ENCODE assay signal across 8 cellular contexts in genomic region chr3:179323197-179323901, GRCh38. TPM values are rescaled to one million over a fixed set of nuclear protein-coding genes. Genes with fewer than 3 reads are reported as not detected.
A peak's percentile ranks its signal among the peaks of the same experiment; 100 is the strongest.
DNase-seq lines count a peak whose midpoint lies in the region; ATAC-seq and TF ChIP-seq lines count a peak whose summit lies in the region.

No MANE protein-coding gene starts in this region.

- H3K4me3 Mint-ChIP-seq in activated CD4-positive, alpha-beta T cell treated with anti-CD3 and anti-CD28 coated beads, Interleukin-2, amount 10 ng/mL, durations not matched to agents 7 days and 5 days, result peak overlapping the region; percentile 94

- H3K27ac Mint-ChIP-seq in activated CD4-positive, alpha-beta T cell treated with anti-CD3 and anti-CD28 coated beads, Interleukin-2, amount 10 ng/mL, durations not matched to agents 7 days and 5 days, result peak overlapping the region; percentile 97

- ATAC-seq in GM18858 (IDR thresholded peaks at IDR 0.05; ENCODE audit: unreplicated experiment) (peak; percentile 32), HG03066 (IDR thresholded peaks at IDR 0.05; ENCODE audit: low read depth, unreplicated experiment) (peak; percentile 38), left lung (peak; percentile 68)

- H3K27me3 ChIP-seq in left lung, result no peaks in the 10 kb centered on the region

- H3K9me3 Mint-ChIP-seq in activated CD4-positive, alpha-beta T cell treated with anti-CD3 and anti-CD28 coated beads, Interleukin-2, amount 10 ng/mL, durations not matched to agents 7 days and 5 days, result no peaks in the 10 kb centered on the region

- DNase-seq in ACHN (peak; percentile 56), NCI-H2227 treated with DMSO at 0.1 percent for 48 hours (lab: John Stamatoyannopoulos, UW) (peak; percentile 51), coronary artery (ENCODE audit: low spot score) (peak; percentile 83), left lung (peak; percentile 82 to 91)
- peak; percentile 65 for DNase-seq in activated CD4-positive, alpha-beta T cell treated with anti-CD3 and anti-CD28 coated beads, Interleukin-2, amount 10 ng/mL, durations not matched to agents 7 days and 5 days
- DNase-seq in stimulated activated CD4-positive, alpha-beta T cell treated with anti-CD3 and anti-CD28 coated beads, Interleukin-2, amount 100 ng/mL, for 48 hours, result peak; percentile 51 to 54

- H3K4me1 ChIP-seq in left lung, result peaks cover 4 to 42% of the 10 kb centered on the region in 2 donors

- TF ChIP-seq CTCF in coronary artery (IDR thresholded peaks at IDR 0.05) (no peak), left lung (IDR thresholded peaks at IDR 0.05) (no peak)

- peaks cover 19% of the 10 kb centered on the region for H3K36me3 Mint-ChIP-seq in activated CD4-positive, alpha-beta T cell treated with anti-CD3 and anti-CD28 coated beads, Interleukin-2, amount 10 ng/mL, durations not matched to agents 7 days and 5 days (ENCODE audit: low read depth)

- H3K27ac ChIP-seq in coronary artery (peak overlapping the region; percentile 97 to 100), left lung (peak overlapping the region; percentile 87 to 96)

- CTCF ChIA-PET in activated CD4-positive, alpha-beta T cell treated with anti-CD3 and anti-CD28 coated beads, Interleukin-2, amount 10 ng/mL, durations not matched to agents 7 days and 5 days (lab: Charles Lee), result interaction anchor here (0.6 to 1.8 kb wide), 2 partner anchors 13 to 62 kb away, joined by 3 to 5 read pairs; no protein-coding TSS in a partner anchor

- peaks cover 0 to 19% of the 10 kb centered on the region in 2 donors for H3K36me3 ChIP-seq in left lung

- H3K4me1 Mint-ChIP-seq in activated CD4-positive, alpha-beta T cell treated with anti-CD3 and anti-CD28 coated beads, Interleukin-2, amount 10 ng/mL, durations not matched to agents 7 days and 5 days, result peaks cover 39% of the 10 kb centered on the region

- intact Hi-C loops in left lung (cut with DNase I), result no loop called here

- in situ Hi-C loops in ACHN (cut with HindIII; ENCODE audit: low pct_ligation_motif_present, low pct_unique_long_range_greater_than_20kb, low sequenced_read_pairs), result no loop called here

- peak overlapping the region; percentile 99 for H3K4me3 ChIP-seq in coronary artery
- H3K4me3 ChIP-seq in left lung, result peak overlapping the region; percentile 81 to 86

- POLR2A ChIA-PET in activated CD4-positive, alpha-beta T cell treated with anti-CD3 and anti-CD28 coated beads, Interleukin-2, amount 10 ng/mL, durations not matched to agents 7 days and 5 days (lab: Charles Lee), result no interaction called here

- H3K9me3 ChIP-seq in left lung, result no peaks in the 10 kb centered on the region

- peaks cover 6% of the 10 kb centered on the region for H3K27me3 Mint-ChIP-seq in activated CD4-positive, alpha-beta T cell treated with anti-CD3 and anti-CD28 coated beads, Interleukin-2, amount 10 ng/mL, durations not matched to agents 7 days and 5 days

RNA-seq across cellular contexts. Expression of gene ZNF639, which starts 0.5 kb away (rescaled TPM):
- total RNA-seq in activated CD4-positive, alpha-beta T cell treated with anti-CD3 and anti-CD28 coated beads, Interleukin-2, amount 10 ng/mL, durations not matched to agents 7 days and 5 days, result 10 to 100 TPM; 28.0 to 34.7 TPM
- total RNA-seq in left lung, result 10 to 100 TPM; 24.6 to 25.0 TPM

RNA-seq across cellular contexts. Expression of gene MFN1, which starts 24.2 kb away (rescaled TPM):
- total RNA-seq in activated CD4-positive, alpha-beta T cell treated with anti-CD3 and anti-CD28 coated beads, Interleukin-2, amount 10 ng/mL, durations not matched to agents 7 days and 5 days, result 10 to 100 TPM; 36.3 to 36.9 TPM
- 10 to 100 TPM; 38.8 to 47.3 TPM for total RNA-seq in left lung

Comparison
In these comparisons a context has a peak if more than half of its experiments do, and no peak if none do; other contexts are left out.
1. Peak in every context shown above with its lines: DNase-seq, ATAC-seq, H3K4me3 ChIP-seq and H3K27ac ChIP-seq.